ENCODE assay signal across 1 cellular context in the genomic region with DNA sequence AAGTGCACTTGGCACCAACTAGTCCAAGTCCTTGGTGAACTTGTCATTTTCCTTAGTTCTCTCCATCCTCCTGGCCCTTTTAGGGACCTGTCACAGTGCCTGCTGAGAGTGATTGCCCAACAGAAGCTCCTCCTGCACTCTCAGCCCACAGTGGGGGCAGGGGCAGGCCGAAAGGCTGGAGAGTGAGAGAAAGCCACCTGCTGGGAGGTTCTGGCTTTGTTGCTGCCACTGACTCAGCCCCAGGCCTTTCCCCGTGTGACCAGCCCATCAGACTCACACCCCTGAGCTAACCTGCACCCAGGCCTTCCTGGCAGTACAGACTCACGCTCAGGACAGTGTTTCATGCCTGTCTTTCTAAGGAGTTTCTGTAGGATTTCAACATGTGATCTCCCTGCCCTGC.
TF ChIP-seq lines count a peak whose summit lies in the region.

No MANE protein-coding gene starts in this region.

TF ChIP-seq in HepG2, 621 proteins besides CTCF, POLR2A, EP300 and RAD21 (continues in another document):
- TF ChIP-seq ZSCAN31 (CRISPR knock-in tag; IDR thresholded peaks at IDR 0.05; ENCODE audit: low read depth) (no peak), MIXL1 (CRISPR knock-in tag; IDR thresholded peaks at IDR 0.05) (no peak), FOSL2 (CRISPR knock-in tag; IDR thresholded peaks at IDR 0.05) (0 out of 2 replicates have a peak, but pooled peaks have one; percentile 15), XRCC5 (optimal IDR thresholded peaks at IDR 0.05; ENCODE audit: low read length) (peak; percentile 39), ZNF556 (CRISPR knock-in tag; IDR thresholded peaks at IDR 0.05; ENCODE audit: borderline replicate concordance) (no peak), U2AF1 (optimal IDR thresholded peaks at IDR 0.05; ENCODE audit: low read depth, low read length) (no peak), MAFG (CRISPR knock-in tag; IDR thresholded peaks at IDR 0.05) (no peak), ZNF343 (CRISPR knock-in tag; IDR thresholded peaks at IDR 0.05) (no peak), MEIS2 (CRISPR knock-in tag; IDR thresholded peaks at IDR 0.05) (no peak), KLF15 (CRISPR knock-in tag; IDR thresholded peaks at IDR 0.05; ENCODE audit: borderline replicate concordance) (no peak), BRCA1 (CRISPR knock-in tag; IDR thresholded peaks at IDR 0.05) (no peak), ZNF546 (CRISPR knock-in tag; conservative IDR thresholded peaks at IDR 0.05) (no peak), TBP (CRISPR knock-in tag; IDR thresholded peaks at IDR 0.05) (no peak), HOXA3 (CRISPR knock-in tag; IDR thresholded peaks at IDR 0.05) (no peak), HNF4A (CRISPR knock-in tag; IDR thresholded peaks at IDR 0.05) (0 out of 2 replicates have a peak, but pooled peaks have one; percentile 7), CC2D1A (CRISPR knock-in tag; IDR thresholded peaks at IDR 0.05) (no peak), ZNF337 (CRISPR knock-in tag; IDR thresholded peaks at IDR 0.05; ENCODE audit: borderline replicate concordance, low read depth) (no peak), POLR2AphosphoS5 (IDR thresholded peaks at IDR 0.05; ENCODE audit: low read depth, low read length) (no peak), TAF15 (IDR thresholded peaks at IDR 0.05; ENCODE audit: low read depth, low read length, poor library complexity, severe bottlenecking) (no peak), YEATS4 (CRISPR knock-in tag; IDR thresholded peaks at IDR 0.05; ENCODE audit: borderline replicate concordance) (no peak), KMT2B (CRISPR knock-in tag; IDR thresholded peaks at IDR 0.05) (no peak), ZNF746 (CRISPR knock-in tag; IDR thresholded peaks at IDR 0.05) (no peak), SPEN (CRISPR knock-in tag; IDR thresholded peaks at IDR 0.05; ENCODE audit: low read depth) (no peak), ZC3H4 (CRISPR knock-in tag; IDR thresholded peaks at IDR 0.05; ENCODE audit: borderline replicate concordance) (no peak), KAT8 (CRISPR knock-in tag; IDR thresholded peaks at IDR 0.05) (peak; percentile 20; the same call in 1 of the 2 replicates), SRF (IDR thresholded peaks at IDR 0.05; ENCODE audit: low read depth, low read length) (no peak), ZKSCAN8 (CRISPR knock-in tag; IDR thresholded peaks at IDR 0.05; ENCODE audit: borderline replicate concordance) (no peak), RFX5 (IDR thresholded peaks at IDR 0.05; ENCODE audit: low read depth, low read length) (no peak), SMYD3 (CRISPR knock-in tag; IDR thresholded peaks at IDR 0.05) (no peak), MIER2 (CRISPR knock-in tag; IDR thresholded peaks at IDR 0.05) (no peak), ZNF282 (IDR thresholded peaks at IDR 0.05; ENCODE audit: partially characterized antibody) (no peak), RORA (CRISPR knock-in tag; IDR thresholded peaks at IDR 0.05) (no peak), CBX1 (IDR thresholded peaks at IDR 0.05; ENCODE audit: low read depth) (no peak), ZNF382 (CRISPR knock-in tag; IDR thresholded peaks at IDR 0.05; ENCODE audit: borderline replicate concordance) (no peak), STAG1 (CRISPR knock-in tag; IDR thresholded peaks at IDR 0.05) (peak; percentile 36), RELA (CRISPR knock-in tag; IDR thresholded peaks at IDR 0.05) (no peak), ZFX (CRISPR knock-in tag; IDR thresholded peaks at IDR 0.05; ENCODE audit: low read depth) (peak; percentile 36; the same call in 1 of the 2 replicates), SOX5 (CRISPR knock-in tag; IDR thresholded peaks at IDR 0.05; ENCODE audit: borderline replicate concordance) (no peak), ZNF83 (CRISPR knock-in tag; IDR thresholded peaks at IDR 0.05; ENCODE audit: borderline replicate concordance) (no peak)
- TF ChIP-seq, protein P1, sequence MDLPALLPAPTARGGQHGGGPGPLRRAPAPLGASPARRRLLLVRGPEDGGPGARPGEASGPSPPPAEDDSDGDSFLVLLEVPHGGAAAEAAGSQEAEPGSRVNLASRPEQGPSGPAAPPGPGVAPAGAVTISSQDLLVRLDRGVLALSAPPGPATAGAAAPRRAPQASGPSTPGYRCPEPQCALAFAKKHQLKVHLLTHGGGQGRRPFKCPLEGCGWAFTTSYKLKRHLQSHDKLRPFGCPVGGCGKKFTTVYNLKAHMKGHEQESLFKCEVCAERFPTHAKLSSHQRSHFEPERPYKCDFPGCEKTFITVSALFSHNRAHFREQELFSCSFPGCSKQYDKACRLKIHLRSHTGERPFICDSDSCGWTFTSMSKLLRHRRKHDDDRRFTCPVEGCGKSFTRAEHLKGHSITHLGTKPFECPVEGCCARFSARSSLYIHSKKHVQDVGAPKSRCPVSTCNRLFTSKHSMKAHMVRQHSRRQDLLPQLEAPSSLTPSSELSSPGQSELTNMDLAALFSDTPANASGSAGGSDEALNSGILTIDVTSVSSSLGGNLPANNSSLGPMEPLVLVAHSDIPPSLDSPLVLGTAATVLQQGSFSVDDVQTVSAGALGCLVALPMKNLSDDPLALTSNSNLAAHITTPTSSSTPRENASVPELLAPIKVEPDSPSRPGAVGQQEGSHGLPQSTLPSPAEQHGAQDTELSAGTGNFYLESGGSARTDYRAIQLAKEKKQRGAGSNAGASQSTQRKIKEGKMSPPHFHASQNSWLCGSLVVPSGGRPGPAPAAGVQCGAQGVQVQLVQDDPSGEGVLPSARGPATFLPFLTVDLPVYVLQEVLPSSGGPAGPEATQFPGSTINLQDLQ (CRISPR knock-in tag; IDR thresholded peaks at IDR 0.05) = no peak
- TF ChIP-seq, protein P2, sequence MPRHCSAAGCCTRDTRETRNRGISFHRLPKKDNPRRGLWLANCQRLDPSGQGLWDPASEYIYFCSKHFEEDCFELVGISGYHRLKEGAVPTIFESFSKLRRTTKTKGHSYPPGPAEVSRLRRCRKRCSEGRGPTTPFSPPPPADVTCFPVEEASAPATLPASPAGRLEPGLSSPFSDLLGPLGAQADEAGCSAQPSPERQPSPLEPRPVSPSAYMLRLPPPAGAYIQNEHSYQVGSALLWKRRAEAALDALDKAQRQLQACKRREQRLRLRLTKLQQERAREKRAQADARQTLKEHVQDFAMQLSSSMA (CRISPR knock-in tag; IDR thresholded peaks at IDR 0.05) = no peak
- TF ChIP-seq, protein P3, sequence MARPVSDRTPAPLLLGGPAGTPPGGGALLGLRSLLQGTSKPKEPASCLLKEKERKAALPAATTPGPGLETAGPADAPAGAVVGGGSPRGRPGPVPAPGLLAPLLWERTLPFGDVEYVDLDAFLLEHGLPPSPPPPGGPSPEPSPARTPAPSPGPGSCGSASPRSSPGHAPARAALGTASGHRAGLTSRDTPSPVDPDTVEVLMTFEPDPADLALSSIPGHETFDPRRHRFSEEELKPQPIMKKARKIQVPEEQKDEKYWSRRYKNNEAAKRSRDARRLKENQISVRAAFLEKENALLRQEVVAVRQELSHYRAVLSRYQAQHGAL (CRISPR knock-in tag; IDR thresholded peaks at IDR 0.05; ENCODE audit: not compliant biosample characterization) = no peak
- TF ChIP-seq, protein P4, sequence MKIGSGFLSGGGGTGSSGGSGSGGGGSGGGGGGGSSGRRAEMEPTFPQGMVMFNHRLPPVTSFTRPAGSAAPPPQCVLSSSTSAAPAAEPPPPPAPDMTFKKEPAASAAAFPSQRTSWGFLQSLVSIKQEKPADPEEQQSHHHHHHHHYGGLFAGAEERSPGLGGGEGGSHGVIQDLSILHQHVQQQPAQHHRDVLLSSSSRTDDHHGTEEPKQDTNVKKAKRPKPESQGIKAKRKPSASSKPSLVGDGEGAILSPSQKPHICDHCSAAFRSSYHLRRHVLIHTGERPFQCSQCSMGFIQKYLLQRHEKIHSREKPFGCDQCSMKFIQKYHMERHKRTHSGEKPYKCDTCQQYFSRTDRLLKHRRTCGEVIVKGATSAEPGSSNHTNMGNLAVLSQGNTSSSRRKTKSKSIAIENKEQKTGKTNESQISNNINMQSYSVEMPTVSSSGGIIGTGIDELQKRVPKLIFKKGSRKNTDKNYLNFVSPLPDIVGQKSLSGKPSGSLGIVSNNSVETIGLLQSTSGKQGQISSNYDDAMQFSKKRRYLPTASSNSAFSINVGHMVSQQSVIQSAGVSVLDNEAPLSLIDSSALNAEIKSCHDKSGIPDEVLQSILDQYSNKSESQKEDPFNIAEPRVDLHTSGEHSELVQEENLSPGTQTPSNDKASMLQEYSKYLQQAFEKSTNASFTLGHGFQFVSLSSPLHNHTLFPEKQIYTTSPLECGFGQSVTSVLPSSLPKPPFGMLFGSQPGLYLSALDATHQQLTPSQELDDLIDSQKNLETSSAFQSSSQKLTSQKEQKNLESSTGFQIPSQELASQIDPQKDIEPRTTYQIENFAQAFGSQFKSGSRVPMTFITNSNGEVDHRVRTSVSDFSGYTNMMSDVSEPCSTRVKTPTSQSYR (CRISPR knock-in tag; IDR thresholded peaks at IDR 0.05; ENCODE audit: borderline replicate concordance) = peak; percentile 92
- TF ChIP-seq, protein P5, sequence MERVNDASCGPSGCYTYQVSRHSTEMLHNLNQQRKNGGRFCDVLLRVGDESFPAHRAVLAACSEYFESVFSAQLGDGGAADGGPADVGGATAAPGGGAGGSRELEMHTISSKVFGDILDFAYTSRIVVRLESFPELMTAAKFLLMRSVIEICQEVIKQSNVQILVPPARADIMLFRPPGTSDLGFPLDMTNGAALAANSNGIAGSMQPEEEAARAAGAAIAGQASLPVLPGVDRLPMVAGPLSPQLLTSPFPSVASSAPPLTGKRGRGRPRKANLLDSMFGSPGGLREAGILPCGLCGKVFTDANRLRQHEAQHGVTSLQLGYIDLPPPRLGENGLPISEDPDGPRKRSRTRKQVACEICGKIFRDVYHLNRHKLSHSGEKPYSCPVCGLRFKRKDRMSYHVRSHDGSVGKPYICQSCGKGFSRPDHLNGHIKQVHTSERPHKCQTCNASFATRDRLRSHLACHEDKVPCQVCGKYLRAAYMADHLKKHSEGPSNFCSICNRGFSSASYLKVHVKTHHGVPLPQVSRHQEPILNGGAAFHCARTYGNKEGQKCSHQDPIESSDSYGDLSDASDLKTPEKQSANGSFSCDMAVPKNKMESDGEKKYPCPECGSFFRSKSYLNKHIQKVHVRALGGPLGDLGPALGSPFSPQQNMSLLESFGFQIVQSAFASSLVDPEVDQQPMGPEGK (CRISPR knock-in tag; IDR thresholded peaks at IDR 0.05) = peak; percentile 51; the same call in 1 of the 2 replicates
- TF ChIP-seq, protein P6, sequence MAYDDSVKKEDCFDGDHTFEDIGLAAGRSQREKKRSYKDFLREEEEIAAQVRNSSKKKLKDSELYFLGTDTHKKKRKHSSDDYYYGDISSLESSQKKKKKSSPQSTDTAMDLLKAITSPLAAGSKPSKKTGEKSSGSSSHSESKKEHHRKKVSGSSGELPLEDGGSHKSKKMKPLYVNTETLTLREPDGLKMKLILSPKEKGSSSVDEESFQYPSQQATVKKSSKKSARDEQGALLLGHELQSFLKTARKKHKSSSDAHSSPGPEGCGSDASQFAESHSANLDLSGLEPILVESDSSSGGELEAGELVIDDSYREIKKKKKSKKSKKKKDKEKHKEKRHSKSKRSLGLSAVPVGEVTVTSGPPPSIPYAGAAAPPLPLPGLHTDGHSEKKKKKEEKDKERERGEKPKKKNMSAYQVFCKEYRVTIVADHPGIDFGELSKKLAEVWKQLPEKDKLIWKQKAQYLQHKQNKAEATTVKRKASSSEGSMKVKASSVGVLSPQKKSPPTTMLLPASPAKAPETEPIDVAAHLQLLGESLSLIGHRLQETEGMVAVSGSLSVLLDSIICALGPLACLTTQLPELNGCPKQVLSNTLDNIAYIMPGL (CRISPR knock-in tag; IDR thresholded peaks at IDR 0.05; ENCODE audit: borderline replicate concordance in 1 of 2, low read depth in 1 of 2) = no peak
- TF ChIP-seq, protein P7, sequence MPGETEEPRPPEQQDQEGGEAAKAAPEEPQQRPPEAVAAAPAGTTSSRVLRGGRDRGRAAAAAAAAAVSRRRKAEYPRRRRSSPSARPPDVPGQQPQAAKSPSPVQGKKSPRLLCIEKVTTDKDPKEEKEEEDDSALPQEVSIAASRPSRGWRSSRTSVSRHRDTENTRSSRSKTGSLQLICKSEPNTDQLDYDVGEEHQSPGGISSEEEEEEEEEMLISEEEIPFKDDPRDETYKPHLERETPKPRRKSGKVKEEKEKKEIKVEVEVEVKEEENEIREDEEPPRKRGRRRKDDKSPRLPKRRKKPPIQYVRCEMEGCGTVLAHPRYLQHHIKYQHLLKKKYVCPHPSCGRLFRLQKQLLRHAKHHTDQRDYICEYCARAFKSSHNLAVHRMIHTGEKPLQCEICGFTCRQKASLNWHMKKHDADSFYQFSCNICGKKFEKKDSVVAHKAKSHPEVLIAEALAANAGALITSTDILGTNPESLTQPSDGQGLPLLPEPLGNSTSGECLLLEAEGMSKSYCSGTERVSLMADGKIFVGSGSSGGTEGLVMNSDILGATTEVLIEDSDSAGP (CRISPR knock-in tag; IDR thresholded peaks at IDR 0.05; ENCODE audit: borderline replicate concordance) = 0 out of 2 replicates have a peak, but pooled peaks have one; percentile 21
- TF ChIP-seq, protein P8, sequence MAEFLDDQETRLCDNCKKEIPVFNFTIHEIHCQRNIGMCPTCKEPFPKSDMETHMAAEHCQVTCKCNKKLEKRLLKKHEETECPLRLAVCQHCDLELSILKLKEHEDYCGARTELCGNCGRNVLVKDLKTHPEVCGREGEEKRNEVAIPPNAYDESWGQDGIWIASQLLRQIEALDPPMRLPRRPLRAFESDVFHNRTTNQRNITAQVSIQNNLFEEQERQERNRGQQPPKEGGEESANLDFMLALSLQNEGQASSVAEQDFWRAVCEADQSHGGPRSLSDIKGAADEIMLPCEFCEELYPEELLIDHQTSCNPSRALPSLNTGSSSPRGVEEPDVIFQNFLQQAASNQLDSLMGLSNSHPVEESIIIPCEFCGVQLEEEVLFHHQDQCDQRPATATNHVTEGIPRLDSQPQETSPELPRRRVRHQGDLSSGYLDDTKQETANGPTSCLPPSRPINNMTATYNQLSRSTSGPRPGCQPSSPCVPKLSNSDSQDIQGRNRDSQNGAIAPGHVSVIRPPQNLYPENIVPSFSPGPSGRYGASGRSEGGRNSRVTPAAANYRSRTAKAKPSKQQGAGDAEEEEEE (CRISPR knock-in tag; IDR thresholded peaks at IDR 0.05; ENCODE audit: borderline replicate concordance) = no peak
- TF ChIP-seq, protein P9, sequence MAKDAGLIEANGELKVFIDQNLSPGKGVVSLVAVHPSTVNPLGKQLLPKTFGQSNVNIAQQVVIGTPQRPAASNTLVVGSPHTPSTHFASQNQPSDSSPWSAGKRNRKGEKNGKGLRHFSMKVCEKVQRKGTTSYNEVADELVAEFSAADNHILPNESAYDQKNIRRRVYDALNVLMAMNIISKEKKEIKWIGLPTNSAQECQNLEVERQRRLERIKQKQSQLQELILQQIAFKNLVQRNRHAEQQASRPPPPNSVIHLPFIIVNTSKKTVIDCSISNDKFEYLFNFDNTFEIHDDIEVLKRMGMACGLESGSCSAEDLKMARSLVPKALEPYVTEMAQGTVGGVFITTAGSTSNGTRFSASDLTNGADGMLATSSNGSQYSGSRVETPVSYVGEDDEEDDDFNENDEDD (CRISPR knock-in tag; IDR thresholded peaks at IDR 0.05; ENCODE audit: borderline replicate concordance) = no peak
- TF ChIP-seq, protein P10, sequence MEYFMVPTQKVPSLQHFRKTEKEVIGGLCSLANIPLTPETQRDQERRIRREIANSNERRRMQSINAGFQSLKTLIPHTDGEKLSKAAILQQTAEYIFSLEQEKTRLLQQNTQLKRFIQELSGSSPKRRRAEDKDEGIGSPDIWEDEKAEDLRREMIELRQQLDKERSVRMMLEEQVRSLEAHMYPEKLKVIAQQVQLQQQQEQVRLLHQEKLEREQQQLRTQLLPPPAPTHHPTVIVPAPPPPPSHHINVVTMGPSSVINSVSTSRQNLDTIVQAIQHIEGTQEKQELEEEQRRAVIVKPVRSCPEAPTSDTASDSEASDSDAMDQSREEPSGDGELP (IDR thresholded peaks at IDR 0.05; ENCODE audit: borderline replicate concordance, low read depth) = no peak
